In the genomic region with DNA sequence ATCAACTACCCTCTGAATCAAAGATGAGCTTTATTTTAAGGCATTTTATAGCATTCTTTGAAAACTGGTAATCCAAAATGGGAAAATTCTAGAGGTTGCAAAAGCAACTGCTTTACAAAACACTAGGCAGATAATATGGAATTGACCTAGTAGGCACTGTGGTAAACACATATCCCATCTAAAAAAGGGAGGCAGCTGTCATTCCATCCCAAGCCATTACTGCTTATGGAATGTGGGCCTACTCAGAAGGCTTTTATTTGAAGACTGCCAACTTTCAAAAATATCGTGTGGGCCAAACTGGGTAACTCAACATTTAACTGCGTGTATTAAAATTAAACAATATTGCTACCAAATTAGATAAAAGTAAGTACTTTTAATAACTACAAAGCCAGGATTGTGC, we compare ENCODE assay signal across 24 cellular contexts. TPM values are rescaled to one million over a fixed set of nuclear protein-coding genes. Genes with fewer than 3 reads are reported as not detected.
DNase-seq lines count a peak whose midpoint lies in the region; ATAC-seq and TF ChIP-seq lines count a peak whose summit lies in the region.
"Had no signal": no experiment of that assay in that cellular context is flagged by ENCODE, and none has a peak within 500 bp of the region (broad histone marks: within the 10 kb centered on the region; RNA-seq: fewer than 3 reads in every experiment).

No MANE protein-coding gene starts in this region.

- no peaks in the 10 kb centered on the region for H3K27me3 Mint-ChIP-seq in activated CD8-positive, alpha-beta memory T cell treated with anti-CD3 and anti-CD28 coated beads, Interleukin-2, amount 10 ng/mL, durations not matched to agents 7 days and 5 days
- no peaks in the 10 kb centered on the region for H3K27me3 Mint-ChIP-seq in CD4-positive, CD25-positive, alpha-beta regulatory T cell
- H3K27me3 Mint-ChIP-seq in nephron (ENCODE audit: low read depth), result no peaks in the 10 kb centered on the region
- no peaks in the 10 kb centered on the region for H3K27me3 Mint-ChIP-seq in activated T-helper 2 cell treated with anti-CD3 and anti-CD28 coated beads, Interferon-gamma antibody, Interleukin-2, Interleukin-4, amounts not matched to agents 10 μg/mL and 5 μg/mL and 100 μg/mL, durations not matched to agents 14 hours and 24 hours and 36 hours (ENCODE audit: low read depth)
- H3K27me3 Mint-ChIP-seq: effector memory CD8-positive, alpha-beta T cell had no signal

- H3K4me3 ChIP-seq in CD4-positive, CD25-positive, alpha-beta regulatory T cell (ENCODE audit: low read depth, low read length), result no peak overlapping the region
- no peak overlapping the region for H3K4me3 ChIP-seq in Panc1 (ENCODE audit: low read depth in 2 of 2, low read length in 2 of 2)
- no peak overlapping the region for H3K4me3 ChIP-seq in uterus
- H3K4me3 ChIP-seq in mesendoderm (ENCODE audit: low read length), result no peak overlapping the region
- H3K4me3 ChIP-seq: colonic mucosa, left lung, transverse colon had no signal

- H3K56ac ChIP-seq in mesendoderm (ENCODE audit: low read length), result no peak overlapping the region

- TF ChIP-seq POLR2A in uterus (IDR thresholded peaks at IDR 0.05), result no peak

- peaks cover 56% of the 10 kb centered on the region for H3K4me1 ChIP-seq in CD4-positive, CD25-positive, alpha-beta regulatory T cell (ENCODE audit: control insufficient read depth, insufficient read depth, low read length, poor library complexity, severe bottlenecking)
- H3K4me1 ChIP-seq in Panc1 (ENCODE audit: control insufficient read depth, insufficient read depth, low read length), result peaks cover 3% of the 10 kb centered on the region; the same call in 1 of the 2 replicates
- H3K4me1 ChIP-seq in uterus, result peaks cover 0 to 5% of the 10 kb centered on the region in 2 donors
- H3K4me1 ChIP-seq in mesendoderm (ENCODE audit: control insufficient read depth, low read depth, low read length), result no peaks in the 10 kb centered on the region
- H3K4me1 ChIP-seq: colonic mucosa, foreskin keratinocyte had no signal

- POLR2A ChIA-PET in Panc1 (lab: Charles Lee), result no interaction called here

- no peak overlapping the region for H3K4me2 ChIP-seq in mesendoderm (ENCODE audit: low read length)

- TF ChIP-seq CTCF in Panc1 (IDR thresholded peaks at IDR 0.05), result no peak
- no peak for TF ChIP-seq CTCF in nephron (IDR thresholded peaks at IDR 0.05; ENCODE audit: unreplicated experiment in 3 of 3)
- no peak for TF ChIP-seq CTCF in uterus (IDR thresholded peaks at IDR 0.05)

- H3K9me3 Mint-ChIP-seq in activated CD8-positive, alpha-beta memory T cell treated with anti-CD3 and anti-CD28 coated beads, Interleukin-2, amount 10 ng/mL, durations not matched to agents 7 days and 5 days (ENCODE audit: low read depth), result no peaks in the 10 kb centered on the region
- no peaks in the 10 kb centered on the region for H3K9me3 Mint-ChIP-seq in CD4-positive, CD25-positive, alpha-beta regulatory T cell
- no peaks in the 10 kb centered on the region for H3K9me3 Mint-ChIP-seq in nephron
- no peaks in the 10 kb centered on the region for H3K9me3 Mint-ChIP-seq in activated T-helper 2 cell treated with anti-CD3 and anti-CD28 coated beads, Interferon-gamma antibody, Interleukin-2, Interleukin-4, amounts not matched to agents 10 μg/mL and 5 μg/mL and 100 μg/mL, durations not matched to agents 14 hours and 24 hours and 36 hours
- H3K9me3 Mint-ChIP-seq: effector memory CD8-positive, alpha-beta T cell had no signal

- BruUV-seq in Panc1 (replicated peaks; lab: Mats Ljungman, UMichigan), result TSS peak; percentile 2

- no peak overlapping the region for H2BK120ac ChIP-seq in mesendoderm (ENCODE audit: low read depth, low read length)

- no peaks in the 10 kb centered on the region for H3K9me3 ChIP-seq in CD4-positive, CD25-positive, alpha-beta regulatory T cell (ENCODE audit: control insufficient read depth in 2 of 2, low read length in 2 of 2)
- H3K9me3 ChIP-seq in Panc1 (ENCODE audit: control insufficient read depth, insufficient read depth, low read depth, low read length), result no peaks in the 10 kb centered on the region
- H3K9me3 ChIP-seq in uterus, result no peaks in the 10 kb centered on the region
- H3K9me3 ChIP-seq: colonic mucosa, left lung, transverse colon had no signal

- H3K79me1 ChIP-seq in mesendoderm (ENCODE audit: low read length), result peaks cover 2% of the 10 kb centered on the region

- intact Hi-C loops in Panc1 (cut with micrococcal nuclease; ENCODE audit: unreplicated experiment) (no loop called here), uterus (cut with DNase I; ENCODE audit: low total_unique reads) (no loop called here)
- intact Hi-C loops in activated T-helper 2 cell treated with anti-CD3 and anti-CD28 coated beads, Interferon-gamma antibody, Interleukin-2, Interleukin-4, amounts not matched to agents 10 μg/mL and 5 μg/mL and 100 μg/mL, durations not matched to agents 14 hours and 24 hours and 36 hours (cut with micrococcal nuclease), result no loop called here

- no peak for ATAC-seq in activated CD8-positive, alpha-beta memory T cell treated with anti-CD3 and anti-CD28 coated beads, Interleukin-2, amount 10 ng/mL, durations not matched to agents 7 days and 5 days
- ATAC-seq in CD4-positive, CD25-positive, alpha-beta regulatory T cell (ENCODE audit: low read depth in 2 of 2), result no peak
- no peak for ATAC-seq in Panc1
- ATAC-seq: effector memory CD8-positive, alpha-beta T cell; esophagus mucosa; foreskin keratinocyte; left lung; sciatic nerve had no signal

- H3K79me2 ChIP-seq in mesendoderm (ENCODE audit: control insufficient read depth, insufficient read depth, low read length), result peaks cover 38% of the 10 kb centered on the region

- H3K9ac ChIP-seq in mesendoderm (ENCODE audit: low read length), result no peak overlapping the region

- no peak overlapping the region for H3K4me3 Mint-ChIP-seq in activated CD8-positive, alpha-beta memory T cell treated with anti-CD3 and anti-CD28 coated beads, Interleukin-2, amount 10 ng/mL, durations not matched to agents 7 days and 5 days
- no peak overlapping the region for H3K4me3 Mint-ChIP-seq in CD4-positive, CD25-positive, alpha-beta regulatory T cell
- peak overlapping the region in 2 of 3 experiments; percentile 38 to 72 for H3K4me3 Mint-ChIP-seq in nephron
- no peak overlapping the region for H3K4me3 Mint-ChIP-seq in activated T-helper 2 cell treated with anti-CD3 and anti-CD28 coated beads, Interferon-gamma antibody, Interleukin-2, Interleukin-4, amounts not matched to agents 10 μg/mL and 5 μg/mL and 100 μg/mL, durations not matched to agents 14 hours and 24 hours and 36 hours (ENCODE audit: low read depth)
- H3K4me3 Mint-ChIP-seq: effector memory CD8-positive, alpha-beta T cell had no signal

- in situ Hi-C loops in Panc1 (cut with HindIII; ENCODE audit: low pct_unique_long_range_greater_than_20kb, low sequenced_read_pairs), result no loop called here

- no CpG with 5 or more reads among the region's 2 CpGs for WGBS in mesendoderm (ENCODE audit: extremely low coverage, insufficient coverage, low lambda C conversion rate)

- H4K5ac ChIP-seq in mesendoderm (ENCODE audit: low read length), result no peak overlapping the region

- no peak overlapping the region for H3K18ac ChIP-seq in mesendoderm (ENCODE audit: low read length)

- peaks cover 61% of the 10 kb centered on the region for H3K36me3 Mint-ChIP-seq in activated CD8-positive, alpha-beta memory T cell treated with anti-CD3 and anti-CD28 coated beads, Interleukin-2, amount 10 ng/mL, durations not matched to agents 7 days and 5 days
- peaks cover 44% of the 10 kb centered on the region for H3K36me3 Mint-ChIP-seq in CD4-positive, CD25-positive, alpha-beta regulatory T cell
- peaks cover 65% of the 10 kb centered on the region for H3K36me3 Mint-ChIP-seq in nephron (ENCODE audit: low read depth)
- peaks cover 79% of the 10 kb centered on the region for H3K36me3 Mint-ChIP-seq in activated T-helper 2 cell treated with anti-CD3 and anti-CD28 coated beads, Interferon-gamma antibody, Interleukin-2, Interleukin-4, amounts not matched to agents 10 μg/mL and 5 μg/mL and 100 μg/mL, durations not matched to agents 14 hours and 24 hours and 36 hours (ENCODE audit: low read depth)

- DNase-seq in activated CD8-positive, alpha-beta memory T cell treated with anti-CD3 and anti-CD28 coated beads, Interleukin-2, amount 10 ng/mL, durations not matched to agents 7 days and 5 days, result no peak
- no peak for DNase-seq in activated CD8-positive, alpha-beta memory T cell treated with anti-CD3 and anti-CD28 coated beads, Interleukin-2, amount 50 U/mL, for 4 hours
- DNase-seq in CD4-positive, CD25-positive, alpha-beta regulatory T cell, result no peak
- DNase-seq in Panc1 (ENCODE audit: low read depth, low spot score) (no peak), uterus (no peak), mesendoderm (no peak)
- DNase-seq in activated T-helper 2 cell treated with anti-CD3 and anti-CD28 coated beads, Interferon-gamma antibody, Interleukin-2, Interleukin-4, amounts not matched to agents 10 μg/mL and 5 μg/mL and 100 μg/mL, durations not matched to agents 14 hours and 24 hours and 36 hours (ENCODE audit: low spot score), result no peak
- DNase-seq: activated CD4-positive, alpha-beta T cell treated with anti-CD3 and anti-CD28 coated beads for 4 hours; activated effector memory CD4-positive, alpha-beta T cell treated with Interleukin-2 at 50 U/mL for 16 hours; amniotic stem cell; colonic mucosa; DMS79 treated with DMSO at 0.1 percent for 48 hours; effector memory CD8-positive, alpha-beta T cell; foreskin keratinocyte; hippocampal formation; left lung; MV-4-11; NCI-H146; NCI-H524; T-helper 2 cell; transverse colon had no signal

- no peak overlapping the region for H2AK5ac ChIP-seq in mesendoderm (ENCODE audit: low read length)

- peaks cover 53% of the 10 kb centered on the region for H3K4me1 Mint-ChIP-seq in activated CD8-positive, alpha-beta memory T cell treated with anti-CD3 and anti-CD28 coated beads, Interleukin-2, amount 10 ng/mL, durations not matched to agents 7 days and 5 days
- peaks cover 48 to 86% (median 74%) of the 10 kb centered on the region in 4 donors for H3K4me1 Mint-ChIP-seq in CD4-positive, CD25-positive, alpha-beta regulatory T cell
- H3K4me1 Mint-ChIP-seq in nephron, result peaks cover 54% of the 10 kb centered on the region
- peaks cover 59% of the 10 kb centered on the region for H3K4me1 Mint-ChIP-seq in activated T-helper 2 cell treated with anti-CD3 and anti-CD28 coated beads, Interferon-gamma antibody, Interleukin-2, Interleukin-4, amounts not matched to agents 10 μg/mL and 5 μg/mL and 100 μg/mL, durations not matched to agents 14 hours and 24 hours and 36 hours (ENCODE audit: low read depth)

- peaks cover 87% of the 10 kb centered on the region for H3K36me3 ChIP-seq in CD4-positive, CD25-positive, alpha-beta regulatory T cell (ENCODE audit: control insufficient read depth, insufficient read depth, low read length)
- H3K36me3 ChIP-seq in Panc1 (ENCODE audit: control insufficient read depth, insufficient read depth, low read length) (peaks cover 23% of the 10 kb centered on the region), uterus (no peaks in the 10 kb centered on the region), mesendoderm (ENCODE audit: control insufficient read depth, insufficient read depth, low read length) (no peaks in the 10 kb centered on the region)

- H2BK15ac ChIP-seq in mesendoderm (replicated peaks; ENCODE audit: low read depth), result no peak overlapping the region

- no peak overlapping the region for H4K8ac ChIP-seq in mesendoderm (ENCODE audit: low read depth, low read length)

- H3K23ac ChIP-seq in mesendoderm (ENCODE audit: low read length), result no peak overlapping the region

- H3K27me3 ChIP-seq in CD4-positive, CD25-positive, alpha-beta regulatory T cell (ENCODE audit: control insufficient read depth, insufficient read depth, low read length), result no peaks in the 10 kb centered on the region
- H3K27me3 ChIP-seq in Panc1 (ENCODE audit: control insufficient read depth, insufficient read depth, low read length), result no peaks in the 10 kb centered on the region
- H3K27me3 ChIP-seq in uterus, result no peaks in the 10 kb centered on the region
- H3K27me3 ChIP-seq in mesendoderm (ENCODE audit: insufficient read depth, low read length, poor library complexity), result no peaks in the 10 kb centered on the region
- H3K27me3 ChIP-seq: colonic mucosa, foreskin keratinocyte, left lung, transverse colon had no signal

- H3K4ac ChIP-seq in mesendoderm (ENCODE audit: low read depth, low read length), result no peak overlapping the region

- H3K27ac ChIP-seq in CD4-positive, CD25-positive, alpha-beta regulatory T cell (ENCODE audit: insufficient read depth, low read length, poor library complexity, severe bottlenecking), result peak overlapping the region; percentile 55
- H3K27ac ChIP-seq in Panc1 (ENCODE audit: low read length) (no peak overlapping the region), uterus (no peak overlapping the region), mesendoderm (ENCODE audit: low read depth, low read length) (no peak overlapping the region)
- H3K27ac ChIP-seq: colonic mucosa, foreskin keratinocyte, left lung, transverse colon had no signal

- peak overlapping the region; percentile 51 for H3K27ac Mint-ChIP-seq in activated CD8-positive, alpha-beta memory T cell treated with anti-CD3 and anti-CD28 coated beads, Interleukin-2, amount 10 ng/mL, durations not matched to agents 7 days and 5 days
- H3K27ac Mint-ChIP-seq in CD4-positive, CD25-positive, alpha-beta regulatory T cell, result peak overlapping the region in 2 of 3 donors; percentile 26 to 56
- peak overlapping the region; percentile 11 to 87 (median 57) for H3K27ac Mint-ChIP-seq in nephron
- no peak overlapping the region for H3K27ac Mint-ChIP-seq in activated T-helper 2 cell treated with anti-CD3 and anti-CD28 coated beads, Interferon-gamma antibody, Interleukin-2, Interleukin-4, amounts not matched to agents 10 μg/mL and 5 μg/mL and 100 μg/mL, durations not matched to agents 14 hours and 24 hours and 36 hours

- no peak overlapping the region for H2BK5ac ChIP-seq in mesendoderm (ENCODE audit: low read length)

- CTCF ChIA-PET in activated CD8-positive, alpha-beta memory T cell treated with anti-CD3 and anti-CD28 coated beads, Interleukin-2, amount 10 ng/mL, durations not matched to agents 7 days and 5 days (lab: Charles Lee), result no interaction called here
- CTCF ChIA-PET in Panc1 (lab: Charles Lee), result no interaction called here

RNA-seq across cellular contexts. Expression of gene UBE2D3, which starts 19.3 kb away (rescaled TPM):
- 100 to 1,000 TPM; 357 to 421 TPM for total RNA-seq in activated CD8-positive, alpha-beta memory T cell treated with anti-CD3 and anti-CD28 coated beads, Interleukin-2, amount 10 ng/mL, durations not matched to agents 7 days and 5 days
- 587 TPM for total RNA-seq in CD4-positive, CD25-positive, alpha-beta regulatory T cell
- polyA plus RNA-seq in CD4-positive, CD25-positive, alpha-beta regulatory T cell, result 100 to 1,000 TPM; 452 to 502 (median 479) TPM
- total RNA-seq in Panc1 (2021; ENCODE audit: unreplicated experiment) (191 TPM), uterus (100 to 1,000 TPM; 261 to 496 (median 294) TPM)
- 164 TPM for polyA plus RNA-seq in Panc1 (2012; ENCODE audit: insufficient read length)
- 604 TPM for polyA plus RNA-seq in mesendoderm (2013, experiment 1 of 2)
- polyA plus RNA-seq in mesendoderm (2013, experiment 2 of 2), result 624 TPM
- total RNA-seq in activated T-helper 2 cell treated with anti-CD3 and anti-CD28 coated beads, Interferon-gamma antibody, Interleukin-2, Interleukin-4, amounts not matched to agents 10 μg/mL and 5 μg/mL and 100 μg/mL, durations not matched to agents 14 hours and 24 hours and 36 hours, result 429 and 432 TPM in 2 replicates

RNA-seq across cellular contexts. Expression of gene MANBA, which starts 47.2 kb away (rescaled TPM):
- 10 to 100 TPM; 12.1 to 16.5 TPM for total RNA-seq in activated CD8-positive, alpha-beta memory T cell treated with anti-CD3 and anti-CD28 coated beads, Interleukin-2, amount 10 ng/mL, durations not matched to agents 7 days and 5 days
- total RNA-seq in CD4-positive, CD25-positive, alpha-beta regulatory T cell, result 21.2 TPM
- 10 to 100 TPM; 10.7 to 17.4 (median 15.2) TPM for polyA plus RNA-seq in CD4-positive, CD25-positive, alpha-beta regulatory T cell
- 14.5 TPM for total RNA-seq in Panc1 (2021; ENCODE audit: unreplicated experiment)
- polyA plus RNA-seq in Panc1 (2012; ENCODE audit: insufficient read length), result 9.4 TPM
- 10 to 100 TPM in 2 of 4 donors, 1 to 10 TPM in 2; 6.4 to 41.5 (median 17.8) TPM for total RNA-seq in uterus
- polyA plus RNA-seq in mesendoderm (2013, experiment 1 of 2), result 6.9 TPM
- 6.6 TPM for polyA plus RNA-seq in mesendoderm (2013, experiment 2 of 2)
- total RNA-seq in activated T-helper 2 cell treated with anti-CD3 and anti-CD28 coated beads, Interferon-gamma antibody, Interleukin-2, Interleukin-4, amounts not matched to agents 10 μg/mL and 5 μg/mL and 100 μg/mL, durations not matched to agents 14 hours and 24 hours and 36 hours, result 9.4 and 11.3 TPM in 2 replicates

Comparison
In these comparisons a context has a peak if more than half of its experiments do, and no peak if none do; other contexts are left out.
1. H3K4me3 Mint-ChIP-seq: peak in nephron (2 of 3); none in activated CD8-positive, alpha-beta memory T cell treated with anti-CD3 and anti-CD28 coated beads, Interleukin-2, amount 10 ng/mL, durations not matched to agents 7 days and 5 days (single experiment), CD4-positive, CD25-positive, alpha-beta regulatory T cell (0 of 4) and activated T-helper 2 cell treated with anti-CD3 and anti-CD28 coated beads, Interferon-gamma antibody, Interleukin-2, Interleukin-4, amounts not matched to agents 10 μg/mL and 5 μg/mL and 100 μg/mL, durations not matched to agents 14 hours and 24 hours and 36 hours (single experiment).